Comparison of ENCODE assay signal across 8 cellular contexts in the genomic region with DNA sequence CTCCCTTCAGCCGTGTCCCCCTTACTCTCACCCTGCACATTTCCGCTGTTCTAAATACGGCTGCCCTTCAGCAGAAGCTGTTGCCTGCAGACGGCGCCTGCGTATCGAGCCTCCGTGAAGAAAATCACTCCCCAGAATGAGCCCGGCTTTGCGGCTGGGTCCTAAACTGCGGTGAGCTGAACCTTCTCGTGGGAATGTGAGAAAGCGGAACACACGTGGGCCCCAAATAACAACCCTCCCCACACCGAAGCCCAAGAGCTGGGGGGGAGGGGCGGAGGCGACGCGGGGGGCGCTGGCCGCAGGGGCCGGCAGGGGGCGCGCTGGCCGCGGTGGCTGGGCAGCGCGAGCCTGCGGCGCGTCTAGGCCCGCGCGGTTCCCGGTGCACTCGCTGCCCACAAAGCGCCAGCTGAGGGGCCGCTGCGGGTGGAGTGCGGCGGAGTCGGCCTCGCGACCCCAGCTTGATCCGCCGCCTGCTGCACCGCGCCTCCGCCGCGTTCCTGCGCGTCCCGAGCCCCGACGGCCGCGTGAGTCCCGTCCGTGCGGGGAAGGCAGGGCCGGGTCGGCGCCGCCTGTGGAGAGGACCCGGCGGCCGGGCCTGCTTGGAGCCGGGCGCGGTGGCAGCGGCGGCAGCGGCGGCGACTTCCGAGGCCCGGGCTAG. TPM values are rescaled to one million over a fixed set of nuclear protein-coding genes. Genes with fewer than 3 reads are reported as not detected.
DNase-seq lines count a peak whose midpoint lies in the region; ATAC-seq and TF ChIP-seq lines count a peak whose summit lies in the region.

A gene with protein sequence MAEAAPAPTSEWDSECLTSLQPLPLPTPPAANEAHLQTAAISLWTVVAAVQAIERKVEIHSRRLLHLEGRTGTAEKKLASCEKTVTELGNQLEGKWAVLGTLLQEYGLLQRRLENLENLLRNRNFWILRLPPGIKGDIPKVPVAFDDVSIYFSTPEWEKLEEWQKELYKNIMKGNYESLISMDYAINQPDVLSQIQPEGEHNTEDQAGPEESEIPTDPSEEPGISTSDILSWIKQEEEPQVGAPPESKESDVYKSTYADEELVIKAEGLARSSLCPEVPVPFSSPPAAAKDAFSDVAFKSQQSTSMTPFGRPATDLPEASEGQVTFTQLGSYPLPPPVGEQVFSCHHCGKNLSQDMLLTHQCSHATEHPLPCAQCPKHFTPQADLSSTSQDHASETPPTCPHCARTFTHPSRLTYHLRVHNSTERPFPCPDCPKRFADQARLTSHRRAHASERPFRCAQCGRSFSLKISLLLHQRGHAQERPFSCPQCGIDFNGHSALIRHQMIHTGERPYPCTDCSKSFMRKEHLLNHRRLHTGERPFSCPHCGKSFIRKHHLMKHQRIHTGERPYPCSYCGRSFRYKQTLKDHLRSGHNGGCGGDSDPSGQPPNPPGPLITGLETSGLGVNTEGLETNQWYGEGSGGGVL (plus strand): TSS at position 382 of the 658 bp plus-strand sequence. CDS start 290 bp downstream, outside the sequence.

- peak within 1 kb of the TSS; percentile 95 for H3K27ac Mint-ChIP-seq in activated naive CD8-positive, alpha-beta T cell treated with anti-CD3 and anti-CD28 coated beads for 36 hours
- peak within 1 kb of the TSS; percentile 96 for H3K27ac Mint-ChIP-seq in type B pancreatic cell

- H4K20me1 ChIP-seq in MM.1S (ENCODE audit: insufficient read depth, low read length), result no peaks in the 10 kb centered on the region

- peak within 1 kb of the TSS; percentile 92 for H3K27ac ChIP-seq in MM.1S (ENCODE audit: low read length)
- peak within 1 kb of the TSS; percentile 73 for H3K27ac ChIP-seq in parathyroid adenoma

- TF ChIP-seq CTCF in MM.1S (IDR thresholded peaks at IDR 0.05; ENCODE audit: low read length) (peak; percentile 50), parathyroid adenoma (IDR thresholded peaks at IDR 0.05) (peak; percentile 64), type B pancreatic cell (conservative IDR thresholded peaks at IDR 0.05) (peak; percentile 96)

- H3K9me2 ChIP-seq in MM.1S (replicated peaks; ENCODE audit: insufficient read depth, low read length), result no peaks in the 10 kb centered on the region

- peaks cover 27% of the 10 kb centered on the region for H3K4me1 Mint-ChIP-seq in activated naive CD8-positive, alpha-beta T cell treated with anti-CD3 and anti-CD28 coated beads for 36 hours
- peaks cover 29% of the 10 kb centered on the region for H3K4me1 Mint-ChIP-seq in type B pancreatic cell (ENCODE audit: unreplicated experiment)

- peaks cover 4% of the 10 kb centered on the region for H3K36me3 Mint-ChIP-seq in activated naive CD8-positive, alpha-beta T cell treated with anti-CD3 and anti-CD28 coated beads for 36 hours
- H3K36me3 Mint-ChIP-seq in type B pancreatic cell, result peaks cover 9% of the 10 kb centered on the region

- no peaks in the 10 kb centered on the region for H3K27me3 Mint-ChIP-seq in activated naive CD8-positive, alpha-beta T cell treated with anti-CD3 and anti-CD28 coated beads for 36 hours
- H3K27me3 Mint-ChIP-seq in type B pancreatic cell, result no peaks in the 10 kb centered on the region

- DNase-seq in HCEC 1CT, result peak; percentile 72
- peak; percentile 92 for DNase-seq in MM.1S
- peak; percentile 65 for DNase-seq in SKM-1 treated with dmso at 0.1 percent for 144 hours (lab: John Stamatoyannopoulos, UW; ENCODE audit: unreplicated experiment)
- DNase-seq in activated naive CD8-positive, alpha-beta T cell treated with anti-CD3 and anti-CD28 coated beads for 36 hours, result peak; percentile 84
- DNase-seq in Right ventricle myocardium inferior (ENCODE audit: missing footprints), result peak; percentile 89
- DNase-seq in type B pancreatic cell (ENCODE audit: extremely low spot score, unreplicated experiment), result peak; percentile 87

- H3K4me3 ChIP-seq in MM.1S (ENCODE audit: low read length) (peak within 1 kb of the TSS; percentile 98), parathyroid adenoma (ENCODE audit: low read depth, low read length) (peak within 1 kb of the TSS; percentile 88)

- H3K4me3 Mint-ChIP-seq in activated naive CD8-positive, alpha-beta T cell treated with anti-CD3 and anti-CD28 coated beads for 36 hours, result peak within 1 kb of the TSS; percentile 93
- H3K4me3 Mint-ChIP-seq in type B pancreatic cell, result peak within 1 kb of the TSS; percentile 92

- no peaks in the 10 kb centered on the region for H3K4me1 ChIP-seq in MM.1S (ENCODE audit: low read length)
- H3K4me1 ChIP-seq in parathyroid adenoma, result no peaks in the 10 kb centered on the region

- H2AFZ ChIP-seq in MM.1S (ENCODE audit: low read length) (peak within 1 kb of the TSS; percentile 98), parathyroid adenoma (peak within 1 kb of the TSS; percentile 100)

- peaks cover 27% of the 10 kb centered on the region for H3F3A ChIP-seq in MM.1S (ENCODE audit: insufficient read depth, low read length)

- intact Hi-C loops in Right ventricle myocardium inferior (cut with DNase I), result loop anchor here (1.0 to 5.0 kb wide), 2 partner anchors 21 to 50 kb away; a partner anchor contains a TSS

- H3K27me3 ChIP-seq in MM.1S (replicated peaks; ENCODE audit: insufficient read depth, low read length) (no peaks in the 10 kb centered on the region), parathyroid adenoma (ENCODE audit: control insufficient read depth, insufficient read depth, low read length) (no peaks in the 10 kb centered on the region)

- H3K79me2 ChIP-seq in MM.1S (ENCODE audit: low read length) (peaks cover 54% of the 10 kb centered on the region), parathyroid adenoma (peaks cover 30% of the 10 kb centered on the region)

- peak; percentile 51 for TF ChIP-seq POLR2A in GM10847 (IDR thresholded peaks at IDR 0.05; ENCODE audit: extremely low read depth, insufficient read length)

- ATAC-seq in Right ventricle myocardium inferior, result peak; percentile 93

- H3K9me3 ChIP-seq in MM.1S (replicated peaks; ENCODE audit: insufficient read depth, low read length) (no peaks in the 10 kb centered on the region), parathyroid adenoma (ENCODE audit: control insufficient read depth, low read length) (no peaks in the 10 kb centered on the region)

- H3K4me2 ChIP-seq in MM.1S (ENCODE audit: low read depth, low read length), result peak within 1 kb of the TSS; percentile 75
- H3K4me2 ChIP-seq in parathyroid adenoma (ENCODE audit: low read length), result peak within 1 kb of the TSS; percentile 95

- no peaks in the 10 kb centered on the region for H3K36me3 ChIP-seq in MM.1S (replicated peaks; ENCODE audit: insufficient read depth, low read length)
- H3K36me3 ChIP-seq in parathyroid adenoma (ENCODE audit: control insufficient read depth, insufficient read depth, low read length), result no peaks in the 10 kb centered on the region

- no peaks in the 10 kb centered on the region for H3K9me3 Mint-ChIP-seq in activated naive CD8-positive, alpha-beta T cell treated with anti-CD3 and anti-CD28 coated beads for 36 hours
- H3K9me3 Mint-ChIP-seq in type B pancreatic cell, result no peaks in the 10 kb centered on the region

- H3K9ac ChIP-seq in MM.1S (ENCODE audit: low read length), result peak within 1 kb of the TSS; percentile 96
- H3K9ac ChIP-seq in parathyroid adenoma, result peak within 1 kb of the TSS; percentile 61

RNA-seq across cellular contexts. Expression of the gene that starts here (rescaled TPM):
- 10 to 100 TPM; 10.5 to 11.1 TPM for total RNA-seq in activated naive CD8-positive, alpha-beta T cell treated with anti-CD3 and anti-CD28 coated beads for 36 hours
- total RNA-seq in Right ventricle myocardium inferior (7.0 TPM), type B pancreatic cell (ENCODE audit: low replicate concordance) (19.5 and 25.2 TPM in 2 replicates)

Comparison
In these comparisons a context has a peak if more than half of its experiments do, and no peak if none do; other contexts are left out.
1. Peak in every context shown above with its lines: DNase-seq, ATAC-seq, H3K4me3 ChIP-seq and H3K27ac ChIP-seq.